19 cellular contexts compared by ENCODE assay signal in the genomic region with DNA sequence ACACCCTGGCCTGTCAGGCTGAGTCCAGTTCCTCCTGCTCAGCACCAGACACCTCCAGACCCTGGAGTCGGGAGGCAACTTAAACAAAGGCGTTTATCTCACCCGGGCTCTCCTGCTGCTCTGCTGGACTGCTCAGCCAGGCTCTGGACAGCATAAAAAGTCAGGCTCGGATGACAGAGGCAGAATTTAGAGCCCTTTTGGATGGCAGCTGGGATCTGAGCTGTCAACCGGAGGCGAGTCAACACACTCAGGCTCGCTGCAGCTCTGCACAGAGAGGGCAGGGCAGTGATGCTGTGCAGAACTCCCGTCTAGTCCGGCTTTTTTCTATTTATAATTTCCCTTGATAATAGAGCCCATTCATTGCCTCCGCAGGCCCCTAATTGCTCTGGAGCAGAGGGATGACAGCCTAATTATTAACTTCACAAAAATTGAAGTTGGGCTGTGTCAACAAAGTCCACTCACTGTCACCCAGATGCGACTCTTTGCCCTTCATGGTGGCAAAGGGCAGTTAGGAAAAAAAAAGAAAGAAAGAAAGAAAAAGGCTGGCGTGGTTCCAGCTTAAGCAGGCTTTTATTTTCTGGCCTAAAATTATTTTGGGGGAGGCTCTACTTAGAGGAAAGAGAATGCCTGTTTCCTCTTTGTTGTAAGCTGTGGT. TPM values are rescaled to one million over a fixed set of nuclear protein-coding genes. Genes with fewer than 3 reads are reported as not detected.
A peak's percentile ranks its signal among the peaks of the same experiment; 100 is the strongest.
DNase-seq lines count a peak whose midpoint lies in the region; ATAC-seq and TF ChIP-seq lines count a peak whose summit lies in the region.
"Had no signal": no experiment of that assay in that cellular context is flagged by ENCODE, and none has a peak within 500 bp of the region (broad histone marks: within the 10 kb centered on the region; RNA-seq: fewer than 3 reads in every experiment).

No MANE protein-coding gene starts in this region.

- H2BK5ac ChIP-seq in trophoblast cell (ENCODE audit: low read depth, low read length, poor library complexity): no peak overlapping the region

- intact Hi-C loops in heart right ventricle (cut with DNase I) (loop anchor here in 6 of 10 donors (5.0 to 10.0 kb wide), 8 partner anchors 42 to 1024 kb away; a partner anchor contains a TSS), vagina (cut with DNase I) (no loop called here)

- H3K79me1 ChIP-seq in trophoblast cell (ENCODE audit: low read length): peaks cover 10% of the 10 kb centered on the region

- H3K4me1 ChIP-seq in heart right ventricle: peaks cover 0 to 23% (median 9%) of the 10 kb centered on the region in 9 donors
- peaks cover 17 to 26% of the 10 kb centered on the region in 2 experiments for H3K4me1 ChIP-seq in trophoblast cell (ENCODE audit: control insufficient read depth in 1 of 2, insufficient read depth in 2 of 2, low read length in 2 of 2)
- H3K4me1 ChIP-seq in vagina: peaks cover 15% of the 10 kb centered on the region
- H3K4me1 ChIP-seq in Peyer's patch: peaks cover 0 to 5% (median 0%) of the 10 kb centered on the region in 4 donors

- no peak overlapping the region for H2BK120ac ChIP-seq in trophoblast cell (ENCODE audit: insufficient read depth, low read length, poor library complexity)

- TF ChIP-seq CTCF in heart right ventricle (IDR thresholded peaks at IDR 0.05) (no peak), vagina (IDR thresholded peaks at IDR 0.05) (no peak), Peyer's patch (IDR thresholded peaks at IDR 0.05) (no peak)

- no peak overlapping the region for H2AFZ ChIP-seq in trophoblast cell (ENCODE audit: insufficient read depth, low read length, poor library complexity)

- TF ChIP-seq POLR2A in vagina (IDR thresholded peaks at IDR 0.05): no peak
- no peak for TF ChIP-seq POLR2A in Peyer's patch (IDR thresholded peaks at IDR 0.05)

- H2BK12ac ChIP-seq in trophoblast cell (ENCODE audit: low read length): no peak overlapping the region

- H3K27me3 ChIP-seq in heart right ventricle (peaks cover 0 to 81% (median 20%) of the 10 kb centered on the region in 7 donors), trophoblast cell (ENCODE audit: insufficient read depth, low read length) (no peaks in the 10 kb centered on the region), vagina (no peaks in the 10 kb centered on the region), Peyer's patch (no peaks in the 10 kb centered on the region)

- H4K12ac ChIP-seq in trophoblast cell (ENCODE audit: low read depth, low read length): no peak overlapping the region

- no peak overlapping the region for H3K23ac ChIP-seq in trophoblast cell (ENCODE audit: low read length)

- no peaks in the 10 kb centered on the region for H3K9me3 ChIP-seq in heart right ventricle
- no peaks in the 10 kb centered on the region for H3K9me3 ChIP-seq in trophoblast cell (ENCODE audit: insufficient read depth, low read depth, low read length)
- H3K9me3 ChIP-seq in vagina: no peaks in the 10 kb centered on the region
- H3K9me3 ChIP-seq in Peyer's patch: no peaks in the 10 kb centered on the region
- H3K9me3 ChIP-seq: tibial nerve had no signal

- no peak overlapping the region for H3K14ac ChIP-seq in trophoblast cell (ENCODE audit: low read length)

- no peak overlapping the region for H3K4ac ChIP-seq in trophoblast cell (ENCODE audit: low read depth, low read length)

- no peak overlapping the region for H3K9ac ChIP-seq in trophoblast cell (ENCODE audit: low read length)

- peak overlapping the region; percentile 19 for H3K4me2 ChIP-seq in trophoblast cell (ENCODE audit: low read length)

- peak; percentile 53 to 75 (median 66) for ATAC-seq in heart right ventricle
- no peak for ATAC-seq in GM19324 (IDR thresholded peaks at IDR 0.05; ENCODE audit: low FRiP score, unreplicated experiment)
- no peak for ATAC-seq in GM21447 (IDR thresholded peaks at IDR 0.05; ENCODE audit: unreplicated experiment)
- ATAC-seq: effector memory CD8-positive, alpha-beta T cell; WTC11 had no signal

- no peak overlapping the region for H4K8ac ChIP-seq in trophoblast cell (ENCODE audit: low read depth, low read length)

- H2AK5ac ChIP-seq in trophoblast cell (ENCODE audit: low read length): no peak overlapping the region

- H3K4me3 ChIP-seq in heart right ventricle (no peak overlapping the region), trophoblast cell (ENCODE audit: low read depth, low read length) (no peak overlapping the region), vagina (no peak overlapping the region), Peyer's patch (no peak overlapping the region)
- H3K4me3 ChIP-seq: tibial nerve had no signal

- no peaks in the 10 kb centered on the region for H3K79me2 ChIP-seq in trophoblast cell (ENCODE audit: control insufficient read depth, insufficient read depth, low read length, poor library complexity)

- no peak overlapping the region for H3K18ac ChIP-seq in trophoblast cell (ENCODE audit: low read length)

- peak overlapping the region in 5 of 10 donors; percentile 34 to 63 (median 40) for H3K27ac ChIP-seq in heart right ventricle
- peak overlapping the region; percentile 65 for H3K27ac ChIP-seq in trophoblast cell (ENCODE audit: low read depth, low read length)
- no peak overlapping the region for H3K27ac ChIP-seq in vagina
- H3K27ac ChIP-seq in Peyer's patch: no peak overlapping the region
- H3K27ac ChIP-seq: tibial nerve had no signal

- DNase-seq in NCI-H146 (lab: John Stamatoyannopoulos, UW) (peak; percentile 87), SW480 (ENCODE audit: low spot score) (peak; percentile 37), heart right ventricle (peak in 1 of 2 donors; percentile 38), trophoblast cell (no peak), vagina (ENCODE audit: extremely low spot score in 2 of 2) (no peak), Peyer's patch (no peak)
- DNase-seq: activated CD8-positive, alpha-beta memory T cell treated with anti-CD3 and anti-CD28 coated beads, Interleukin-2, amount 50 U/mL, for 4 hours; activated naive CD4-positive, alpha-beta T cell; effector memory CD8-positive, alpha-beta T cell; NCI-H2171 treated with DMSO at 0.1 percent for 48 hours; retina; stimulated activated CD4-positive, alpha-beta T cell treated with anti-CD3 and anti-CD28 coated beads, Interleukin-4, amount 100 ng/mL, for 1 hour; SW 1271 had no signal

- H4K91ac ChIP-seq in trophoblast cell (ENCODE audit: low read depth, low read length): no peak overlapping the region

- no peaks in the 10 kb centered on the region for H3K36me3 ChIP-seq in heart right ventricle
- no peaks in the 10 kb centered on the region for H3K36me3 ChIP-seq in trophoblast cell (ENCODE audit: control insufficient read depth in 1 of 2, insufficient read depth in 2 of 2, low read length in 2 of 2)
- H3K36me3 ChIP-seq in vagina: no peaks in the 10 kb centered on the region
- no peaks in the 10 kb centered on the region for H3K36me3 ChIP-seq in Peyer's patch
- H3K36me3 ChIP-seq: tibial nerve had no signal

- WGBS in heart right ventricle, 2 donors: 12 to 17% methylated on average over 12 of the region's 12 CpGs
- WGBS in trophoblast cell (ENCODE audit: extremely low coverage, insufficient coverage, insufficient read length): no CpG with 5 or more reads among the region's 12 CpGs

RNA-seq across cellular contexts. Expression of a gene that starts 37.6 kb away (rescaled TPM):
- total RNA-seq in heart right ventricle (10 to 100 TPM in 3 of 10 donors, 1 to 10 TPM in 7; 3.7 to 26.9 (median 6.8) TPM), vagina (2.9 TPM), Peyer's patch (1 to 10 TPM in 2 of 4 donors, under 1 TPM in 2; 0.83 to 3.8 (median 1.7) TPM)
- 1 to 10 TPM; 4.0 to 4.6 TPM for polyA plus RNA-seq in heart right ventricle
- 30.0 and 31.8 TPM in 2 replicates for polyA plus RNA-seq in trophoblast cell (2013)
- polyA plus RNA-seq: CD14-positive monocyte had no signal

RNA-seq across cellular contexts. Expression of a gene that starts 55.6 kb away (rescaled TPM):
- total RNA-seq in heart right ventricle: 100 to 1,000 TPM; 137 to 295 (median 192) TPM
- 100 to 1,000 TPM in 1 of 2 donors, 10 to 100 TPM in 1; 69.1 to 274 TPM for polyA plus RNA-seq in heart right ventricle
- 0.03 TPM in 2 replicates for polyA plus RNA-seq in trophoblast cell (2013)
- not detected for total RNA-seq in vagina
- not detected for total RNA-seq in Peyer's patch
- total RNA-seq: kidney epithelial cell, tibial nerve had no signal
- polyA plus RNA-seq: CD14-positive monocyte had no signal

Comparison
In these comparisons a context has a peak if more than half of its experiments do, and no peak if none do; other contexts are left out.
1. DNase-seq: peak in NCI-H146 (single experiment) and SW480 (single experiment); none in trophoblast cell (0 of 2), vagina (0 of 2) and Peyer's patch (0 of 3).
2. ATAC-seq: peak in heart right ventricle (8 of 8); none in GM19324 (single experiment) and GM21447 (single experiment).
3. RNA of a gene that starts 55.6 kb away (total RNA-seq): 137 to 295 TPM in heart right ventricle; not detected in vagina (single experiment) and not detected in Peyer's patch; every median in the first group is over 100 times any median in the second.